In genomic region chr15:38525489-38525888, GRCh38 we compare ENCODE assay signal across 11 cellular contexts. TPM values are rescaled to one million over a fixed set of nuclear protein-coding genes. Genes with fewer than 3 reads are reported as not detected.
"Had no signal": no experiment of that assay in that cellular context is flagged by ENCODE, and none has a peak within 500 bp of the region (broad histone marks: within the 10 kb centered on the region; RNA-seq: fewer than 3 reads in every experiment).

No MANE protein-coding gene starts in this region.

- H3K9me3 ChIP-seq: SJSA1, thyroid gland had no signal

- H3K4me3 Mint-ChIP-seq: T-helper 2 cell treated with Interferon-gamma antibody and Interleukin-4, amounts not matched to agents 5 μg/mL and 100 μg/mL, for 36 hours had no signal

- H3K27ac ChIP-seq: cardiac muscle cell, parathyroid adenoma, SJSA1, thyroid gland had no signal

- H3K27me3 ChIP-seq: cardiac muscle cell, dorsolateral prefrontal cortex, SJSA1, thyroid gland had no signal

- H3K27ac Mint-ChIP-seq: T-helper 2 cell treated with Interferon-gamma antibody and Interleukin-4, amounts not matched to agents 5 μg/mL and 100 μg/mL, for 36 hours had no signal

- H3K9me3 Mint-ChIP-seq: T-helper 2 cell treated with Interferon-gamma antibody and Interleukin-4, amounts not matched to agents 5 μg/mL and 100 μg/mL, for 36 hours had no signal

- DNase-seq: activated gamma-delta T cell; islet precursor cell; midbrain; stimulated activated CD4-positive, alpha-beta T cell treated with anti-CD3 and anti-CD28 coated beads, Interleukin-1b, Interleukin-23, amount 100 ng/mL, for 48 hours; SW 1271; thyroid gland had no signal

RNA-seq across cellular contexts. Expression of gene RASGRP1, which starts 39.1 kb away (rescaled TPM):
- total RNA-seq: SJSA1 had no signal
